7 cellular contexts compared by ENCODE assay signal in the genomic region with DNA sequence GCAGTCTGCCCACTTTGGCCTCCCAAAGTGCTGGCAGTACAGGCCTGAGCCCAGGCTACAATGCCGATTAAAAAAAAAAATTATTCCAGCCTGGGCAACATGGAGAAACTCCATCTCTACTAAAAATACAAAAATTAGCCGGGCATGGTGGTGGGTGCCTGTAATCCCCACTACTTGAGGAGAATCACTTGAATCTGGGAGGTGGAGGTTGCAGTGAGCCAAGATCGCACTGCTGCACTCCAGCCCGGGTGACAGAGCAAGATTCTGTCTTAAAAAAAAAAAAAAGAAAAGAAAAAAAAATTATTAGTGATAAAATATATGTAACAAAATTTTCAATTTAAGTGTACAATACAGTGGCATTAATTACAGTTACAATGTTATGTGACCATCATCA. TPM values are rescaled to one million over a fixed set of nuclear protein-coding genes. Genes with fewer than 3 reads are reported as not detected.
DNase-seq lines count a peak whose midpoint lies in the region; ATAC-seq and TF ChIP-seq lines count a peak whose summit lies in the region.
"Not testable (repeated sequence)": the region's sequence is repeated elsewhere in the genome, so short reads cannot be mapped to it uniquely, and the experiment has no call there.

No MANE protein-coding gene starts in this region.

- not testable (repeated sequence) for H3K9ac ChIP-seq in fibroblast of lung (ENCODE audit: insufficient read depth, low read length); neural cell (ENCODE audit: low read length)

- POLR2A ChIA-PET in CD4-positive, alpha-beta memory T cell (lab: Charles Lee; ENCODE audit: partially characterized antibody), result not testable (repeated sequence)

- not testable (repeated sequence) for TF ChIP-seq RAD21 in neural cell (conservative IDR thresholded peaks at IDR 0.05)

- H3F3A ChIP-seq in neural cell (ENCODE audit: insufficient read depth, low read length, poor library complexity, severe bottlenecking), result not testable (repeated sequence)

- H3K27ac ChIP-seq in CD4-positive, alpha-beta memory T cell (ENCODE audit: low read depth, low read length), result not testable (repeated sequence)
- peak overlapping the region; percentile 54 for H3K27ac ChIP-seq in fibroblast of lung (ENCODE audit: insufficient read depth, low read length)
- peak overlapping the region; percentile 61 for H3K27ac ChIP-seq in right cardiac atrium (ENCODE audit: low read length)
- peak overlapping the region; percentile 28 for H3K27ac ChIP-seq in neural cell (ENCODE audit: low read length)
- peak overlapping the region in 3 of 5 donors; percentile 5 to 46 (median 22) for H3K27ac ChIP-seq in stomach

- H3K9me3 ChIP-seq in CD4-positive, alpha-beta memory T cell (ENCODE audit: control insufficient read depth in 1 of 2, low read length in 2 of 2); fibroblast of lung (ENCODE audit: control insufficient read depth, insufficient read depth, low read depth, low read length); right cardiac atrium (ENCODE audit: control insufficient read depth, low read length); neural cell (ENCODE audit: low read length); stomach: not testable (repeated sequence)

- TF ChIP-seq POLR2A in stomach (IDR thresholded peaks at IDR 0.05), result not testable (repeated sequence)

- H2AFZ ChIP-seq in fibroblast of lung (ENCODE audit: low read length); neural cell (ENCODE audit: low read depth, low read length): not testable (repeated sequence)

- peaks cover 11 to 22% of the 10 kb centered on the region in 2 donors for H3K36me3 Mint-ChIP-seq in CD4-positive, alpha-beta memory T cell
- peaks cover 26% of the 10 kb centered on the region for H3K36me3 Mint-ChIP-seq in activated naive CD8-positive, alpha-beta T cell treated with anti-CD3 and anti-CD28 coated beads, Interleukin-2, amount 50 U/mL, for 24 hours (ENCODE audit: low read depth)
- not testable (repeated sequence) for H3K36me3 Mint-ChIP-seq in chondrocyte (ENCODE audit: low read depth)

- H4K20me1 ChIP-seq in fibroblast of lung (ENCODE audit: control insufficient read depth, extremely low read depth, insufficient read depth, low read length); neural cell (ENCODE audit: insufficient read depth): not testable (repeated sequence)

- not testable (repeated sequence) for TF ChIP-seq CTCF in chondrocyte (IDR thresholded peaks at IDR 0.05); fibroblast of lung (conservative IDR thresholded peaks at IDR 0.05 in 1 of 2, IDR thresholded peaks at IDR 0.05 in 1 of 2; ENCODE audit: low read depth in 1 of 2, low read length in 2 of 2); neural cell (IDR thresholded peaks at IDR 0.05; ENCODE audit: poor library complexity, severe bottlenecking); stomach (IDR thresholded peaks at IDR 0.05)

- peaks cover 61% of the 10 kb centered on the region for H3K79me2 ChIP-seq in fibroblast of lung (ENCODE audit: control insufficient read depth, insufficient read depth, low read length)
- peaks cover 29% of the 10 kb centered on the region for H3K79me2 ChIP-seq in neural cell (replicated peaks; ENCODE audit: insufficient read depth, low read length)

- H3K4me3 ChIP-seq in CD4-positive, alpha-beta memory T cell (ENCODE audit: low read length in 2 of 2); fibroblast of lung (replicated peaks in 1 of 4; ENCODE audit: control extremely low read depth in 1 of 4, insufficient read depth in 1 of 4, low read depth in 3 of 4, low read length in 4 of 4); right cardiac atrium (ENCODE audit: low read length); neural cell (ENCODE audit: low read length); stomach: not testable (repeated sequence)

- not testable (repeated sequence) for H3K9me2 ChIP-seq in neural cell (ENCODE audit: insufficient read depth, low read length)

- peak overlapping the region in 4 of 7 donors; percentile 10 to 77 (median 30) for H3K27ac Mint-ChIP-seq in CD4-positive, alpha-beta memory T cell
- peak overlapping the region; percentile 13 for H3K27ac Mint-ChIP-seq in activated naive CD8-positive, alpha-beta T cell treated with anti-CD3 and anti-CD28 coated beads, Interleukin-2, amount 50 U/mL, for 24 hours
- peak overlapping the region; percentile 78 for H3K27ac Mint-ChIP-seq in chondrocyte (ENCODE audit: unreplicated experiment)

- H3K4me3 Mint-ChIP-seq in CD4-positive, alpha-beta memory T cell; activated naive CD8-positive, alpha-beta T cell treated with anti-CD3 and anti-CD28 coated beads, Interleukin-2, amount 50 U/mL, for 24 hours; chondrocyte (ENCODE audit: unreplicated experiment): not testable (repeated sequence)

- not testable (repeated sequence) for ATAC-seq in activated naive CD8-positive, alpha-beta T cell treated with anti-CD3 and anti-CD28 coated beads, Interleukin-2, amount 50 U/mL, for 24 hours; right cardiac atrium

- not testable (repeated sequence) for H3K27me3 ChIP-seq in CD4-positive, alpha-beta memory T cell (ENCODE audit: insufficient read depth, low read length); fibroblast of lung (ENCODE audit: control insufficient read depth, insufficient read depth, low read length); right cardiac atrium (ENCODE audit: control insufficient read depth, insufficient read depth); neural cell (ENCODE audit: insufficient read depth, low read depth, low read length); stomach

- 70% methylated on average over 4 of the region's 4 CpGs for WGBS in right cardiac atrium
- 81 to 88% (median 87%) methylated on average over 4 of the region's 4 CpGs for WGBS in stomach, 5 donors

- not testable (repeated sequence) for H3K4me2 ChIP-seq in fibroblast of lung (ENCODE audit: extremely low read depth, insufficient read depth, low read length); neural cell (ENCODE audit: low read length)

- not testable (repeated sequence) for TF ChIP-seq EP300 in neural cell (conservative IDR thresholded peaks at IDR 0.05; ENCODE audit: poor library complexity, severe bottlenecking); stomach (IDR thresholded peaks at IDR 0.05)

- not testable (repeated sequence) for H3K27me3 Mint-ChIP-seq in CD4-positive, alpha-beta memory T cell; activated naive CD8-positive, alpha-beta T cell treated with anti-CD3 and anti-CD28 coated beads, Interleukin-2, amount 50 U/mL, for 24 hours; chondrocyte (ENCODE audit: low read depth)

- peaks cover 0 to 12% (median 6%) of the 10 kb centered on the region in 8 donors for H3K9me3 Mint-ChIP-seq in CD4-positive, alpha-beta memory T cell
- not testable (repeated sequence) for H3K9me3 Mint-ChIP-seq in activated naive CD8-positive, alpha-beta T cell treated with anti-CD3 and anti-CD28 coated beads, Interleukin-2, amount 50 U/mL, for 24 hours; chondrocyte (ENCODE audit: low read depth)

- not testable (repeated sequence) for H3K36me3 ChIP-seq in CD4-positive, alpha-beta memory T cell (ENCODE audit: insufficient read depth, low read length); fibroblast of lung (ENCODE audit: control insufficient read depth, insufficient read depth, low read length); neural cell (ENCODE audit: insufficient read depth, low read length)
- peaks cover 0 to 13% (median 0%) of the 10 kb centered on the region in 4 donors for H3K36me3 ChIP-seq in stomach

- CTCF ChIA-PET in CD4-positive, alpha-beta memory T cell (lab: Charles Lee; ENCODE audit: partially characterized antibody), result not testable (repeated sequence)

- peaks cover 39 to 76% (median 57%) of the 10 kb centered on the region in 4 donors for H3K4me1 Mint-ChIP-seq in CD4-positive, alpha-beta memory T cell
- peaks cover 55% of the 10 kb centered on the region for H3K4me1 Mint-ChIP-seq in activated naive CD8-positive, alpha-beta T cell treated with anti-CD3 and anti-CD28 coated beads, Interleukin-2, amount 50 U/mL, for 24 hours
- peaks cover 37% of the 10 kb centered on the region for H3K4me1 Mint-ChIP-seq in chondrocyte (ENCODE audit: low read depth)

- not testable (repeated sequence) for DNase-seq in CD4-positive, alpha-beta memory T cell; activated naive CD8-positive, alpha-beta T cell treated with anti-CD3 and anti-CD28 coated beads, Interleukin-2, amount 50 U/mL, for 24 hours; chondrocyte (ENCODE audit: low spot score); fibroblast of lung (ENCODE audit: low read depth in 2 of 2); right cardiac atrium; stomach

- intact Hi-C loops in CD4-positive, alpha-beta memory T cell (cut with micrococcal nuclease); right cardiac atrium (cut with DNase I); stomach (cut with DNase I; ENCODE audit: low total_unique reads): not testable (repeated sequence)

- H3K4me1 ChIP-seq in CD4-positive, alpha-beta memory T cell (ENCODE audit: insufficient read depth, low read length), result peaks cover 27% of the 10 kb centered on the region
- not testable (repeated sequence) for H3K4me1 ChIP-seq in fibroblast of lung (ENCODE audit: control insufficient read depth, extremely low read depth, insufficient read depth, low read length); right cardiac atrium (ENCODE audit: control insufficient read depth, insufficient read depth, low read length)
- H3K4me1 ChIP-seq in stomach, result peaks cover 8 to 47% (median 38%) of the 10 kb centered on the region in 4 donors

RNA-seq across cellular contexts. Expression of gene KPNA6, which starts 35.4 kb away (rescaled TPM):
- 10 to 100 TPM; 60.3 to 62.5 TPM for total RNA-seq in CD4-positive, alpha-beta memory T cell
- 10 to 100 TPM; 25.4 to 25.5 TPM for polyA plus RNA-seq in CD4-positive, alpha-beta memory T cell
- total RNA-seq in chondrocyte (66.3 to 89.3 TPM (median 80.9 TPM) in 3 replicates), fibroblast of lung (27.0 and 40.1 TPM in 2 replicates), right cardiac atrium (10 to 100 TPM; 72.4 to 79.7 (median 75.8) TPM), stomach (10 to 100 TPM; 14.6 to 38.0 (median 32.6) TPM)
- polyA plus RNA-seq in fibroblast of lung (44.4 and 48.5 TPM in 2 replicates), right cardiac atrium (14.7 TPM), neural cell (15.7 and 17.3 TPM in 2 replicates), stomach (10 to 100 TPM in 1 of 3 donors, 1 to 10 TPM in 2; 7.6 to 11.3 (median 8.5) TPM)
- 29.5 and 32.5 TPM in 2 replicates for polyA plus RNA-seq in fibroblast of lung (2012)
- polyA minus RNA-seq in fibroblast of lung (ENCODE audit: low replicate concordance) (60.3 and 70.8 TPM in 2 replicates), neural cell (37.7 and 41.7 TPM in 2 replicates)

RNA-seq across cellular contexts. Expression of gene TXLNA, which starts 36.2 kb away (rescaled TPM):
- 10 to 100 TPM; 42.6 to 43.4 TPM for total RNA-seq in CD4-positive, alpha-beta memory T cell
- polyA plus RNA-seq in CD4-positive, alpha-beta memory T cell, result 10 to 100 TPM; 21.8 to 32.4 TPM
- total RNA-seq in chondrocyte (78.3 to 86.7 TPM (median 84.3 TPM) in 3 replicates), fibroblast of lung (94.0 and 118 TPM in 2 replicates), right cardiac atrium (10 to 100 TPM; 18.5 to 29.4 (median 21.2) TPM), stomach (10 to 100 TPM; 20.6 to 48.1 (median 28.0) TPM)
- polyA plus RNA-seq in fibroblast of lung (56.5 and 64.0 TPM in 2 replicates), right cardiac atrium (13.8 TPM), neural cell (34.5 and 39.0 TPM in 2 replicates), stomach (10 to 100 TPM in 2 of 3 donors, 1 to 10 TPM in 1; 9.8 to 18.4 (median 12.1) TPM)
- polyA plus RNA-seq in fibroblast of lung (2012), result 51.1 and 53.5 TPM in 2 replicates
- polyA minus RNA-seq in fibroblast of lung (ENCODE audit: low replicate concordance) (135 and 143 TPM in 2 replicates), neural cell (37.6 and 41.6 TPM in 2 replicates)

RNA-seq across cellular contexts. Expression of gene CCDC28B, which starts 57.1 kb away (rescaled TPM):
- 1 to 10 TPM; 4.2 to 5.1 TPM for total RNA-seq in CD4-positive, alpha-beta memory T cell
- polyA plus RNA-seq in CD4-positive, alpha-beta memory T cell, result 1 to 10 TPM; 8.5 to 8.6 TPM
- total RNA-seq in chondrocyte (29.7 to 32.9 TPM (median 30.7 TPM) in 3 replicates), fibroblast of lung (7.4 and 12.4 TPM in 2 replicates), right cardiac atrium (10 to 100 TPM in 3 of 4 donors, 1 to 10 TPM in 1; 8.0 to 18.4 (median 14.5) TPM), stomach (10 to 100 TPM in 1 of 5 donors, 1 to 10 TPM in 1, under 1 TPM in 1, not detected in 2; 0.45 to 27.8 (median 5.3) TPM)
- polyA plus RNA-seq in fibroblast of lung (9.4 and 10.1 TPM in 2 replicates), right cardiac atrium (26.9 TPM), neural cell (176 and 186 TPM in 2 replicates), stomach (10 to 100 TPM in 2 of 3 donors, 1 to 10 TPM in 1; 8.7 to 11.8 (median 10.7) TPM)
- 16.7 and 17.0 TPM in 2 replicates for polyA plus RNA-seq in fibroblast of lung (2012)
- polyA minus RNA-seq in fibroblast of lung (ENCODE audit: low replicate concordance) (5.7 and 6.6 TPM in 2 replicates), neural cell (54.0 and 58.8 TPM in 2 replicates)

Comparison
In these comparisons a context has a peak if more than half of its experiments do, and no peak if none do; other contexts are left out.
1. H3K27ac Mint-ChIP-seq: peak in every context shown above with its lines; median percentile 78 in chondrocyte; 30 in CD4-positive, alpha-beta memory T cell; 13 in activated naive CD8-positive, alpha-beta T cell treated with anti-CD3 and anti-CD28 coated beads, Interleukin-2, amount 50 U/mL, for 24 hours.